Comparison of ENCODE assay signal across 1 cellular context in the genomic region with DNA sequence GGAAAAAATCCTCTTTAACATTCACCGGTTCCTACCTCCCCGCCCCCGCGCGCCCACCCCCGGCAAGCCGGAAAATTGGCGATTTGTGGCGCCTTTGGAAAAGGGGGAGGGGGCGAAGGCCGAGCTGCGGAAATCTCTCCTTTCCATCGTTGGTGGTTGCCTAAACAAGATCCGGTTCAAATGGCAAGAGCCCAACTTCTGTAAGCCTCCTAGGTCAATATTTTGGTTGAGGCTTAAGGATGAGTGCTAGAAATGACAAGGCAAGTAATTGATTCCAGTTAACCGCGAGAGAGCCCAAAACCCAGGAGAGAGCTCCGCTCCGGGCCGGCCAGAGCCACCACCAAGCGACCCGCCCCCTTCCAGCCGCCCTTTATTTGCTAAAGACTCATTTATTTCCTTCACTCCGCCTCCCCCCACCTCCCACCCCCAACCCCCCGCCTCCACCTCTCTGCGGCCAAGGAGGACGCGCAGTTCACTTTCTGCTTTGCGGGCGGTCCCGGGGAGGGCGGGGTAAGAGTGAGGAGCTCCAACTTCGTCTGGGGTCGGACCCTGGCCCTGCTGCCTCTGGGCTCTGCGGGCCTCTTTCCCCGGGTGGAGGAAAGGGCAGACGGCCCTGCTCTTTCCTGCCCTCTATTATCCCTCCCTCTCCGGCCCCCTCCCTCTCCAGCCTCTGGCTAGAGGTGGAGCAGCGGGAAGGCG.
TF ChIP-seq lines count a peak whose summit lies in the region.

No MANE protein-coding gene starts in this region.

TF ChIP-seq in HepG2, 621 proteins besides CTCF, POLR2A, EP300 and RAD21 (continued from another document):
- TF ChIP-seq, protein P1, sequence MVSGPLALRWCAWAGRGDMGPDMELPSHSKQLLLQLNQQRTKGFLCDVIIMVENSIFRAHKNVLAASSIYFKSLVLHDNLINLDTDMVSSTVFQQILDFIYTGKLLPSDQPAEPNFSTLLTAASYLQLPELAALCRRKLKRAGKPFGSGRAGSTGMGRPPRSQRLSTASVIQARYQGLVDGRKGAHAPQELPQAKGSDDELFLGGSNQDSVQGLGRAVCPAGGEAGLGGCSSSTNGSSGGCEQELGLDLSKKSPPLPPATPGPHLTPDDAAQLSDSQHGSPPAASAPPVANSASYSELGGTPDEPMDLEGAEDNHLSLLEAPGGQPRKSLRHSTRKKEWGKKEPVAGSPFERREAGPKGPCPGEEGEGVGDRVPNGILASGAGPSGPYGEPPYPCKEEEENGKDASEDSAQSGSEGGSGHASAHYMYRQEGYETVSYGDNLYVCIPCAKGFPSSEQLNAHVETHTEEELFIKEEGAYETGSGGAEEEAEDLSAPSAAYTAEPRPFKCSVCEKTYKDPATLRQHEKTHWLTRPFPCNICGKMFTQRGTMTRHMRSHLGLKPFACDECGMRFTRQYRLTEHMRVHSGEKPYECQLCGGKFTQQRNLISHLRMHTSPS (CRISPR knock-in tag; IDR thresholded peaks at IDR 0.05; ENCODE audit: low read depth) = no peak
- TF ChIP-seq, protein P2, sequence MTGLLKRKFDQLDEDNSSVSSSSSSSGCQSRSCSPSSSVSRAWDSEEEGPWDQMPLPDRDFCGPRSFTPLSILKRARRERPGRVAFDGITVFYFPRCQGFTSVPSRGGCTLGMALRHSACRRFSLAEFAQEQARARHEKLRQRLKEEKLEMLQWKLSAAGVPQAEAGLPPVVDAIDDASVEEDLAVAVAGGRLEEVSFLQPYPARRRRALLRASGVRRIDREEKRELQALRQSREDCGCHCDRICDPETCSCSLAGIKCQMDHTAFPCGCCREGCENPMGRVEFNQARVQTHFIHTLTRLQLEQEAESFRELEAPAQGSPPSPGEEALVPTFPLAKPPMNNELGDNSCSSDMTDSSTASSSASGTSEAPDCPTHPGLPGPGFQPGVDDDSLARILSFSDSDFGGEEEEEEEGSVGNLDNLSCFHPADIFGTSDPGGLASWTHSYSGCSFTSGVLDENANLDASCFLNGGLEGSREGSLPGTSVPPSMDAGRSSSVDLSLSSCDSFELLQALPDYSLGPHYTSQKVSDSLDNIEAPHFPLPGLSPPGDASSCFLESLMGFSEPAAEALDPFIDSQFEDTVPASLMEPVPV (CRISPR knock-in tag; IDR thresholded peaks at IDR 0.05) = no peak
- TF ChIP-seq HNRNPK (IDR thresholded peaks at IDR 0.05; ENCODE audit: low read depth, low read length, poor library complexity, severe bottlenecking) (no peak), HNF4G (IDR thresholded peaks at IDR 0.05; ENCODE audit: borderline replicate concordance, low read depth, low read length) (no peak), HNF4G (CRISPR knock-in tag; IDR thresholded peaks at IDR 0.05; ENCODE audit: borderline replicate concordance, low read depth) (no peak), HMG20B (CRISPR knock-in tag; conservative IDR thresholded peaks at IDR 0.05) (no peak), SALL2 (CRISPR knock-in tag; IDR thresholded peaks at IDR 0.05) (no peak), ZKSCAN1 (IDR thresholded peaks at IDR 0.05; ENCODE audit: low read length) (no peak), ZNF44 (CRISPR knock-in tag; IDR thresholded peaks at IDR 0.05) (no peak), MBD4 (IDR thresholded peaks at IDR 0.05; ENCODE audit: borderline replicate concordance, low read length) (no peak), REXO4 (CRISPR knock-in tag; IDR thresholded peaks at IDR 0.05; ENCODE audit: borderline replicate concordance) (no peak), PPARG (CRISPR knock-in tag; conservative IDR thresholded peaks at IDR 0.05) (no peak)
- TF ChIP-seq, protein P3, sequence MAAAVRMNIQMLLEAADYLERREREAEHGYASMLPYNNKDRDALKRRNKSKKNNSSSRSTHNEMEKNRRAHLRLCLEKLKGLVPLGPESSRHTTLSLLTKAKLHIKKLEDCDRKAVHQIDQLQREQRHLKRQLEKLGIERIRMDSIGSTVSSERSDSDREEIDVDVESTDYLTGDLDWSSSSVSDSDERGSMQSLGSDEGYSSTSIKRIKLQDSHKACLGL (CRISPR knock-in tag; IDR thresholded peaks at IDR 0.05) = no peak
- TF ChIP-seq, protein P4, sequence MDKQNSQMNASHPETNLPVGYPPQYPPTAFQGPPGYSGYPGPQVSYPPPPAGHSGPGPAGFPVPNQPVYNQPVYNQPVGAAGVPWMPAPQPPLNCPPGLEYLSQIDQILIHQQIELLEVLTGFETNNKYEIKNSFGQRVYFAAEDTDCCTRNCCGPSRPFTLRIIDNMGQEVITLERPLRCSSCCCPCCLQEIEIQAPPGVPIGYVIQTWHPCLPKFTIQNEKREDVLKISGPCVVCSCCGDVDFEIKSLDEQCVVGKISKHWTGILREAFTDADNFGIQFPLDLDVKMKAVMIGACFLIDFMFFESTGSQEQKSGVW (CRISPR knock-in tag; IDR thresholded peaks at IDR 0.05; ENCODE audit: borderline replicate concordance) = no peak
- TF ChIP-seq, protein P5, sequence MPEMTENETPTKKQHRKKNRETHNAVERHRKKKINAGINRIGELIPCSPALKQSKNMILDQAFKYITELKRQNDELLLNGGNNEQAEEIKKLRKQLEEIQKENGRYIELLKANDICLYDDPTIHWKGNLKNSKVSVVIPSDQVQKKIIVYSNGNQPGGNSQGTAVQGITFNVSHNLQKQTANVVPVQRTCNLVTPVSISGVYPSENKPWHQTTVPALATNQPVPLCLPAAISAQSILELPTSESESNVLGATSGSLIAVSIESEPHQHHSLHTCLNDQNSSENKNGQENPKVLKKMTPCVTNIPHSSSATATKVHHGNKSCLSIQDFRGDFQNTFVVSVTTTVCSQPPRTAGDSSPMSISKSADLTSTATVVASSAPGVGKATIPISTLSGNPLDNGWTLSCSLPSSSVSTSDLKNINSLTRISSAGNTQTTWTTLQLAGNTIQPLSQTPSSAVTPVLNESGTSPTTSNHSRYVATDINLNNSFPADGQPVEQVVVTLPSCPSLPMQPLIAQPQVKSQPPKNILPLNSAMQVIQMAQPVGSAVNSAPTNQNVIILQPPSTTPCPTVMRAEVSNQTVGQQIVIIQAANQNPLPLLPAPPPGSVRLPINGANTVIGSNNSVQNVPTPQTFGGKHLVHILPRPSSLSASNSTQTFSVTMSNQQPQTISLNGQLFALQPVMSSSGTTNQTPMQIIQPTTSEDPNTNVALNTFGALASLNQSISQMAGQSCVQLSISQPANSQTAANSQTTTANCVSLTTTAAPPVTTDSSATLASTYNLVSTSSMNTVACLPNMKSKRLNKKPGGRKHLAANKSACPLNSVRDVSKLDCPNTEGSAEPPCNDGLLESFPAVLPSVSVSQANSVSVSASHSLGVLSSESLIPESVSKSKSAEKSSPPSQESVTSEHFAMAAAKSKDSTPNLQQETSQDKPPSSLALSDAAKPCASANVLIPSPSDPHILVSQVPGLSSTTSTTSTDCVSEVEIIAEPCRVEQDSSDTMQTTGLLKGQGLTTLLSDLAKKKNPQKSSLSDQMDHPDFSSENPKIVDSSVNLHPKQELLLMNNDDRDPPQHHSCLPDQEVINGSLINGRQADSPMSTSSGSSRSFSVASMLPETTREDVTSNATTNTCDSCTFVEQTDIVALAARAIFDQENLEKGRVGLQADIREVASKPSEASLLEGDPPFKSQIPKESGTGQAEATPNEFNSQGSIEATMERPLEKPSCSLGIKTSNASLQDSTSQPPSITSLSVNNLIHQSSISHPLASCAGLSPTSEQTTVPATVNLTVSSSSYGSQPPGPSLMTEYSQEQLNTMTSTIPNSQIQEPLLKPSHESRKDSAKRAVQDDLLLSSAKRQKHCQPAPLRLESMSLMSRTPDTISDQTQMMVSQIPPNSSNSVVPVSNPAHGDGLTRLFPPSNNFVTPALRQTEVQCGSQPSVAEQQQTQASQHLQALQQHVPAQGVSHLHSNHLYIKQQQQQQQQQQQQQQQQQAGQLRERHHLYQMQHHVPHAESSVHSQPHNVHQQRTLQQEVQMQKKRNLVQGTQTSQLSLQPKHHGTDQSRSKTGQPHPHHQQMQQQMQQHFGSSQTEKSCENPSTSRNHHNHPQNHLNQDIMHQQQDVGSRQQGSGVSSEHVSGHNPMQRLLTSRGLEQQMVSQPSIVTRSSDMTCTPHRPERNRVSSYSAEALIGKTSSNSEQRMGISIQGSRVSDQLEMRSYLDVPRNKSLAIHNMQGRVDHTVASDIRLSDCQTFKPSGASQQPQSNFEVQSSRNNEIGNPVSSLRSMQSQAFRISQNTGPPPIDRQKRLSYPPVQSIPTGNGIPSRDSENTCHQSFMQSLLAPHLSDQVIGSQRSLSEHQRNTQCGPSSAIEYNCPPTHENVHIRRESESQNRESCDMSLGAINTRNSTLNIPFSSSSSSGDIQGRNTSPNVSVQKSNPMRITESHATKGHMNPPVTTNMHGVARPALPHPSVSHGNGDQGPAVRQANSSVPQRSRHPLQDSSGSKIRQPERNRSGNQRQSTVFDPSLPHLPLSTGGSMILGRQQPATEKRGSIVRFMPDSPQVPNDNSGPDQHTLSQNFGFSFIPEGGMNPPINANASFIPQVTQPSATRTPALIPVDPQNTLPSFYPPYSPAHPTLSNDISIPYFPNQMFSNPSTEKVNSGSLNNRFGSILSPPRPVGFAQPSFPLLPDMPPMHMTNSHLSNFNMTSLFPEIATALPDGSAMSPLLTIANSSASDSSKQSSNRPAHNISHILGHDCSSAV (CRISPR knock-in tag; IDR thresholded peaks at IDR 0.05; ENCODE audit: borderline replicate concordance) = no peak
TF ChIP-seq in HepG2: peak in this region for 0.
